Comparison of ENCODE assay signal across 20 cellular contexts in the genomic region with DNA sequence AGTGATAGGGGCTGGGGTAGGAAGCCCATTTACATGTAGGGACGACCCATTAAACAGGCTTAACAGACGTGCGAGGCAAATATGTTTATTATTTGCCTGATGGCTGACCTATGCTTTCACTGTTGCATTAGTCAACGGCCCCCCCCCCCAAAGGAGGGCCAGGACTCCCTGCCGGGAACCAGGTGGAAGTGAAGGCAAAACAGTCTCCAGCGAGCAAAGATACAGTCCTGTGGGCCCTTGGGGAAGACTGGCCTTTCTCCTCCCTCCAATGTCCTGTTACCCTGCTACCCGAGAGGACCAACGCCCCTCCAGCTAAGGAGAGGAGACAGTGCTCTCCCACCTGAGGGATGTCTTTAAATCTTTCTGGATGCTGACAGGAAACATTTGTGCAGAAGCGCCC.
DNase-seq lines count a peak whose midpoint lies in the region; ATAC-seq and TF ChIP-seq lines count a peak whose summit lies in the region.
"Had no signal": no experiment of that assay in that cellular context is flagged by ENCODE, and none has a peak within 500 bp of the region (broad histone marks: within the 10 kb centered on the region; RNA-seq: fewer than 3 reads in every experiment).

No MANE protein-coding gene starts in this region.

- no peak overlapping the region for H3K9ac ChIP-seq in iPS-15b (ENCODE audit: low read depth, low read length)

- 11 to 23% (median 22%) methylated on average over 9 of the region's 9 CpGs for WGBS in psoas muscle, 3 donors

- H3K9me3 ChIP-seq in iPS-15b (ENCODE audit: control insufficient read depth, insufficient read depth, low read length) (no peaks in the 10 kb centered on the region), tibial artery (no peaks in the 10 kb centered on the region), psoas muscle (no peaks in the 10 kb centered on the region)

- ATAC-seq in psoas muscle, result no peak
- no peak for ATAC-seq in Right ventricle myocardium superior (ENCODE audit: poor library complexity)

- H3K27me3 Mint-ChIP-seq in activated CD4-positive, alpha-beta T cell treated with anti-CD3 and anti-CD28 coated beads, Interleukin-2, amount 10 ng/mL, durations not matched to agents 24 days and 14 days, result peaks cover 81% of the 10 kb centered on the region

- H3K36me3 Mint-ChIP-seq in activated CD4-positive, alpha-beta T cell treated with anti-CD3 and anti-CD28 coated beads, Interleukin-2, amount 10 ng/mL, durations not matched to agents 24 days and 14 days (ENCODE audit: low read depth), result no peaks in the 10 kb centered on the region

- H3K36me3 ChIP-seq in iPS-15b (ENCODE audit: control insufficient read depth, insufficient read depth, low read length) (no peaks in the 10 kb centered on the region), tibial artery (no peaks in the 10 kb centered on the region), psoas muscle (ENCODE audit: insufficient read depth in 1 of 2, low read depth in 1 of 2) (no peaks in the 10 kb centered on the region)

- H3K9me3 Mint-ChIP-seq in activated CD4-positive, alpha-beta T cell treated with anti-CD3 and anti-CD28 coated beads, Interleukin-2, amount 10 ng/mL, durations not matched to agents 24 days and 14 days, result no peaks in the 10 kb centered on the region
- H3K9me3 Mint-ChIP-seq: CD4-positive, alpha-beta T cell had no signal

- intact Hi-C loops in activated CD4-positive, alpha-beta T cell treated with anti-CD3 and anti-CD28 coated beads, Interleukin-2, amount 10 ng/mL, durations not matched to agents 24 days and 14 days (cut with micrococcal nuclease), result no loop called here
- intact Hi-C loops in tibial artery (cut with DNase I; ENCODE audit: low total_unique reads) (no loop called here), psoas muscle (cut with DNase I) (no loop called here), Right ventricle myocardium superior (cut with DNase I) (no loop called here)

- DNase-seq in Daoy (ENCODE audit: low read depth) (peak; percentile 12), GM20000 (ENCODE audit: low spot score) (peak; percentile 27), NCI-H1930 (lab: John Stamatoyannopoulos, UW) (peak; percentile 38 to 43), tibial artery (no peak), psoas muscle (no peak), Right ventricle myocardium superior (no peak)
- DNase-seq in activated CD4-positive, alpha-beta T cell treated with anti-CD3 and anti-CD28 coated beads, Interleukin-2, amount 10 ng/mL, durations not matched to agents 24 days and 14 days, result no peak
- DNase-seq: ACHN; CD4-positive, alpha-beta T cell; DMS79 treated with DMSO at 0.1 percent for 48 hours; GF-D8; HCEC 1CT; KG1; NCI-H1048; NCI-H2029 treated with DMSO at 0.1 percent for 48 hours; NCI-H345; NCI-H774; T-helper 2 cell had no signal

- H3K4me3 ChIP-seq in iPS-15b (ENCODE audit: low read depth, low read length) (peak overlapping the region; percentile 36), tibial artery (no peak overlapping the region), psoas muscle (no peak overlapping the region)

- H3K27ac Mint-ChIP-seq in activated CD4-positive, alpha-beta T cell treated with anti-CD3 and anti-CD28 coated beads, Interleukin-2, amount 10 ng/mL, durations not matched to agents 24 days and 14 days, result no peak overlapping the region
- H3K27ac Mint-ChIP-seq: B cell; CD4-positive, alpha-beta T cell had no signal

- TF ChIP-seq CTCF in GM20000 (IDR thresholded peaks at IDR 0.05; ENCODE audit: extremely low read depth, missing control alignments) (no peak), tibial artery (IDR thresholded peaks at IDR 0.05) (no peak), psoas muscle (IDR thresholded peaks at IDR 0.05) (no peak)

- H3K4me1 Mint-ChIP-seq in activated CD4-positive, alpha-beta T cell treated with anti-CD3 and anti-CD28 coated beads, Interleukin-2, amount 10 ng/mL, durations not matched to agents 24 days and 14 days, result no peaks in the 10 kb centered on the region

- H3K27me3 ChIP-seq in iPS-15b (ENCODE audit: control insufficient read depth, insufficient read depth, low read length), result peaks cover 65% of the 10 kb centered on the region
- H3K27me3 ChIP-seq in tibial artery, result peaks cover 0 to 73% of the 10 kb centered on the region in 2 donors
- peaks cover 9 to 93% (median 24%) of the 10 kb centered on the region in 3 donors for H3K27me3 ChIP-seq in psoas muscle (ENCODE audit: insufficient read depth in 3 of 3, low read length in 2 of 3)

- H3K27ac ChIP-seq in tibial artery (no peak overlapping the region), psoas muscle (no peak overlapping the region)

- H3K4me1 ChIP-seq in iPS-15b (ENCODE audit: control insufficient read depth, insufficient read depth, low read length) (peaks cover 32% of the 10 kb centered on the region), tibial artery (peaks cover 0 to 17% (median 13%) of the 10 kb centered on the region in 4 donors), psoas muscle (peaks cover 4% of the 10 kb centered on the region)

- H3K4me3 Mint-ChIP-seq in activated CD4-positive, alpha-beta T cell treated with anti-CD3 and anti-CD28 coated beads, Interleukin-2, amount 10 ng/mL, durations not matched to agents 24 days and 14 days, result no peak overlapping the region
- H3K4me3 Mint-ChIP-seq: B cell; CD4-positive, alpha-beta T cell had no signal

Comparison
In these comparisons a context has a peak if more than half of its experiments do, and no peak if none do; other contexts are left out.
1. DNase-seq: peak in Daoy (single experiment), GM20000 (single experiment) and NCI-H1930 (2 of 2); none in activated CD4-positive, alpha-beta T cell treated with anti-CD3 and anti-CD28 coated beads, Interleukin-2, amount 10 ng/mL, durations not matched to agents 24 days and 14 days (single experiment), tibial artery (0 of 2), psoas muscle (0 of 2) and Right ventricle myocardium superior (single experiment).